ENCODE assay signal across 14 cellular contexts in genomic region chr17:60496051-60496450, GRCh38. TPM values are rescaled to one million over a fixed set of nuclear protein-coding genes. Genes with fewer than 3 reads are reported as not detected.
DNase-seq lines count a peak whose midpoint lies in the region; ATAC-seq and TF ChIP-seq lines count a peak whose summit lies in the region.
"Had no signal": no experiment of that assay in that cellular context is flagged by ENCODE, and none has a peak within 500 bp of the region (broad histone marks: within the 10 kb centered on the region; RNA-seq: fewer than 3 reads in every experiment).

No MANE protein-coding gene starts in this region.

- no peak overlapping the region for H3K27ac ChIP-seq in GM23248
- H3K27ac ChIP-seq: BLaER1 treated with 17β-estradiol and CSF1 and Interleukin-3, amounts not matched to agents 10 nM and 100 nM; KMS-11 had no signal

- DNase-seq in AG10803 (ENCODE audit: low read depth) (peak; percentile 5), GM23248 (peak; percentile 4), fibroblast of gingiva (ENCODE audit: low read depth) (peak; percentile 2), renal cortical epithelial cell (ENCODE audit: low read depth) (peak; percentile 74)
- no peak for DNase-seq in activated naive CD8-positive, alpha-beta T cell treated with anti-CD3 and anti-CD28 coated beads for 36 hours
- no peak for DNase-seq in activated naive CD4-positive, alpha-beta T cell treated with anti-CD3 and anti-CD28 coated beads for 36 hours
- DNase-seq: AML-193; CD4-positive, CD25-positive, alpha-beta regulatory T cell; DMS53; HCEC 1CT had no signal

- no peaks in the 10 kb centered on the region for H3K9me3 ChIP-seq in GM23248 (ENCODE audit: low read depth)

- H2AFZ ChIP-seq in GM23248 = no peak overlapping the region

- peaks cover 1% of the 10 kb centered on the region for H3K4me1 Mint-ChIP-seq in activated naive CD8-positive, alpha-beta T cell treated with anti-CD3 and anti-CD28 coated beads for 36 hours
- H3K4me1 Mint-ChIP-seq in activated naive CD4-positive, alpha-beta T cell treated with anti-CD3 and anti-CD28 coated beads for 36 hours (ENCODE audit: low read depth) = no peaks in the 10 kb centered on the region

- H3K4me3 ChIP-seq in AG10803 (ENCODE audit: low read length) (no peak overlapping the region), GM23248 (no peak overlapping the region)
- H3K4me3 ChIP-seq: BLaER1 treated with 17β-estradiol and CSF1 and Interleukin-3, amounts not matched to agents 10 nM and 100 nM; GM12878 had no signal

- H3K79me2 ChIP-seq in GM23248 (ENCODE audit: insufficient read depth) = peaks cover 72% of the 10 kb centered on the region

- in situ Hi-C loops in GM23248 (cut with MboI) = no loop called here

- peaks cover 62% of the 10 kb centered on the region for H3K36me3 Mint-ChIP-seq in activated naive CD8-positive, alpha-beta T cell treated with anti-CD3 and anti-CD28 coated beads for 36 hours
- H3K36me3 Mint-ChIP-seq in activated naive CD4-positive, alpha-beta T cell treated with anti-CD3 and anti-CD28 coated beads for 36 hours (ENCODE audit: low read depth) = peaks cover 60% of the 10 kb centered on the region

- no peak for TF ChIP-seq CTCF in AG10803 (conservative IDR thresholded peaks at IDR 0.05; ENCODE audit: low read length)

- no peaks in the 10 kb centered on the region for H3K9me2 ChIP-seq in GM23248 (ENCODE audit: insufficient read depth)

- no peak for ATAC-seq in HG03045 (IDR thresholded peaks at IDR 0.05; ENCODE audit: unreplicated experiment)
- ATAC-seq: GM12878 had no signal

- no peak overlapping the region for H3K9ac ChIP-seq in GM23248
- H3K9ac ChIP-seq: BLaER1 treated with 17β-estradiol and CSF1 and Interleukin-3, amounts not matched to agents 10 nM and 100 nM; KMS-11 had no signal

- H3K36me3 ChIP-seq in GM23248 (ENCODE audit: low read depth) = peaks cover 66% of the 10 kb centered on the region

- H3K4me3 Mint-ChIP-seq in activated naive CD8-positive, alpha-beta T cell treated with anti-CD3 and anti-CD28 coated beads for 36 hours = no peak overlapping the region
- H3K4me3 Mint-ChIP-seq in activated naive CD4-positive, alpha-beta T cell treated with anti-CD3 and anti-CD28 coated beads for 36 hours = no peak overlapping the region
- H3K4me3 Mint-ChIP-seq: CD4-positive, CD25-positive, alpha-beta regulatory T cell had no signal

- H4K20me1 ChIP-seq in GM23248 (ENCODE audit: insufficient read depth) = 0 out of 2 replicates have a peak, but pooled peaks cover 3% of the 10 kb centered on the region

- H3K4me2 ChIP-seq in GM23248 (ENCODE audit: unreplicated experiment) = no peak overlapping the region
- H3K4me2 ChIP-seq: BLaER1 treated with 17β-estradiol and CSF1 and Interleukin-3, amounts not matched to agents 10 nM and 100 nM; KMS-11 had no signal

- H3K27me3 Mint-ChIP-seq in activated naive CD8-positive, alpha-beta T cell treated with anti-CD3 and anti-CD28 coated beads for 36 hours = no peaks in the 10 kb centered on the region
- no peaks in the 10 kb centered on the region for H3K27me3 Mint-ChIP-seq in activated naive CD4-positive, alpha-beta T cell treated with anti-CD3 and anti-CD28 coated beads for 36 hours (ENCODE audit: low read depth)
- H3K27me3 Mint-ChIP-seq: CD4-positive, CD25-positive, alpha-beta regulatory T cell had no signal

- H3K4me1 ChIP-seq in GM23248 (ENCODE audit: insufficient read depth) = no peaks in the 10 kb centered on the region
- H3K4me1 ChIP-seq: BLaER1 treated with 17β-estradiol and CSF1 and Interleukin-3, amounts not matched to agents 10 nM and 100 nM had no signal

- CTCF ChIA-PET in activated naive CD4-positive, alpha-beta T cell treated with anti-CD3 and anti-CD28 coated beads for 36 hours (lab: Charles Lee) = no interaction called here

- peaks cover 10% of the 10 kb centered on the region for H3K9me3 Mint-ChIP-seq in activated naive CD8-positive, alpha-beta T cell treated with anti-CD3 and anti-CD28 coated beads for 36 hours
- H3K9me3 Mint-ChIP-seq in activated naive CD4-positive, alpha-beta T cell treated with anti-CD3 and anti-CD28 coated beads for 36 hours = peaks cover 14% of the 10 kb centered on the region

- H3K27me3 ChIP-seq in GM23248 (replicated peaks; ENCODE audit: insufficient read depth) = no peaks in the 10 kb centered on the region
- H3K27me3 ChIP-seq: BLaER1 treated with 17β-estradiol and CSF1 and Interleukin-3, amounts not matched to agents 10 nM and 100 nM had no signal

- no peak overlapping the region for H3K27ac Mint-ChIP-seq in activated naive CD8-positive, alpha-beta T cell treated with anti-CD3 and anti-CD28 coated beads for 36 hours
- H3K27ac Mint-ChIP-seq in activated naive CD4-positive, alpha-beta T cell treated with anti-CD3 and anti-CD28 coated beads for 36 hours = no peak overlapping the region

- intact Hi-C loops in activated naive CD4-positive, alpha-beta T cell treated with anti-CD3 and anti-CD28 coated beads for 36 hours (cut with micrococcal nuclease) = no loop called here

- peaks cover 17% of the 10 kb centered on the region; the same call in 1 of the 2 replicates for H3F3A ChIP-seq in GM23248 (ENCODE audit: insufficient read depth)

RNA-seq across cellular contexts. Expression of gene APPBP2, which starts 30.0 kb away (rescaled TPM):
- 30.6 and 57.5 TPM in 2 replicates for total RNA-seq in GM23248 (2014; rRNA removed; shearing (Covaris generic))
- 39.3 and 41.7 TPM in 2 replicates for polyA plus RNA-seq in GM23248 (2016; fragmentation: Nextera tagmentation; extraction: Ambion mirVana)
- 47.1 and 64.5 TPM in 2 replicates for total RNA-seq in renal cortical epithelial cell
- total RNA-seq in activated naive CD8-positive, alpha-beta T cell treated with anti-CD3 and anti-CD28 coated beads for 36 hours = 10 to 100 TPM; 21.8 to 23.5 TPM
- total RNA-seq in activated naive CD4-positive, alpha-beta T cell treated with anti-CD3 and anti-CD28 coated beads for 36 hours = 10 to 100 TPM; 16.5 to 22.3 TPM

Comparison
In these comparisons a context has a peak if more than half of its experiments do, and no peak if none do; other contexts are left out.
1. DNase-seq: peak in AG10803 (single experiment), GM23248 (single experiment), fibroblast of gingiva (single experiment) and renal cortical epithelial cell (single experiment); none in activated naive CD8-positive, alpha-beta T cell treated with anti-CD3 and anti-CD28 coated beads for 36 hours (single experiment) and activated naive CD4-positive, alpha-beta T cell treated with anti-CD3 and anti-CD28 coated beads for 36 hours (single experiment).